2 cellular contexts compared by ENCODE assay signal in the genomic region with DNA sequence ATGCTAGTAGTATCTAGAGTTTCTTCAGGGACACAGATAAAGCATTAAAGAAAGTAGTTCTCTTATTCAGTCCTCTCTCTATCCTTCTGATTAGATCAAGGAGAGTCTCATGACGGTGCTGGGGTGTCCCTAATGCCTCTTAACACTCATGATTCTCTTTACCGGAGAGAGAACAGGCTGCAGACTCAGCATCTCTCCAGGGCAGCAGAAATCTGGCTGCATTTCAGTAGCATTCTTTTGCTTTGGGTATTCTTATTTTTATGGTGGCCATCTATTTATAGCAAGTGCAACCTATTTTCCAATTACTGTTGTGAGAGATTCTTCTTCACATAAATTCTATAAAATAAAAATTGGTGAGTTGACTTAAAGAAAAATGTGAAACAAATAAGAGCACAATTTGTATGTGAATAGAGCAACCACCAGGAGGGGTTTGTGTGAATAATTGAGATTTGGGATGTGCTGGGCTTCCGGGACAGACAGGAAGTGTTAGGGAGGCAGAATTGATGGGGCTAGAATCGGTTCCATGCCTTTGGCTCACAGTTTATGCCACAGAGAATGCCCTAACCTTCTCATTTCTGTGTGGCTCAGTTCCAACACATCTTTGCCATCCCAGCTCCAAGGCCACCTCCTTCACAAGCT.
TF ChIP-seq lines count a peak whose summit lies in the region.

No MANE protein-coding gene starts in this region.

TF ChIP-seq in SK-N-SH, 30 proteins besides CTCF, POLR2A, EP300 and RAD21:
- TF ChIP-seq FOXJ3 (CRISPR knock-in tag; IDR thresholded peaks at IDR 0.05) (no peak), SMC3 (IDR thresholded peaks at IDR 0.05; ENCODE audit: low read depth, low read length) (no peak), FOSL2 (IDR thresholded peaks at IDR 0.05; ENCODE audit: borderline replicate concordance, low read depth) (no peak), MEF2A (IDR thresholded peaks at IDR 0.05; ENCODE audit: borderline replicate concordance, low read depth) (no peak), GABPA (IDR thresholded peaks at IDR 0.05; ENCODE audit: low read depth) (no peak), TAF1 (IDR thresholded peaks at IDR 0.05; ENCODE audit: borderline replicate concordance, low read depth, low read length) (no peak), TEAD4 (IDR thresholded peaks at IDR 0.05; ENCODE audit: borderline replicate concordance, insufficient read depth) (no peak), RFX5 (IDR thresholded peaks at IDR 0.05; ENCODE audit: low read length) (no peak), RXRA (IDR thresholded peaks at IDR 0.05; ENCODE audit: borderline replicate concordance, low read depth) (no peak), TCF12 (IDR thresholded peaks at IDR 0.05) (no peak), JUND (IDR thresholded peaks at IDR 0.05) (no peak), POLR2AphosphoS5 (IDR thresholded peaks at IDR 0.05; ENCODE audit: low read depth, low read length) (no peak), MAX (IDR thresholded peaks at IDR 0.05; ENCODE audit: low read depth) (no peak), RCOR1 (IDR thresholded peaks at IDR 0.05; ENCODE audit: low read length) (no peak), NRF1 (IDR thresholded peaks at IDR 0.05; ENCODE audit: low read depth, low read length) (no peak), NFIC (IDR thresholded peaks at IDR 0.05; ENCODE audit: borderline replicate concordance) (no peak), MXI1 (IDR thresholded peaks at IDR 0.05; ENCODE audit: low read depth, low read length) (no peak)
- TF ChIP-seq, protein P1, sequence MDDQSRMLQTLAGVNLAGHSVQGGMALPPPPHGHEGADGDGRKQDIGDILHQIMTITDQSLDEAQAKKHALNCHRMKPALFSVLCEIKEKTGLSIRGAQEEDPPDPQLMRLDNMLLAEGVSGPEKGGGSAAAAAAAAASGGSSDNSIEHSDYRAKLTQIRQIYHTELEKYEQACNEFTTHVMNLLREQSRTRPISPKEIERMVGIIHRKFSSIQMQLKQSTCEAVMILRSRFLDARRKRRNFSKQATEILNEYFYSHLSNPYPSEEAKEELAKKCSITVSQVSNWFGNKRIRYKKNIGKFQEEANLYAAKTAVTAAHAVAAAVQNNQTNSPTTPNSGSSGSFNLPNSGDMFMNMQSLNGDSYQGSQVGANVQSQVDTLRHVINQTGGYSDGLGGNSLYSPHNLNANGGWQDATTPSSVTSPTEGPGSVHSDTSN (IDR thresholded peaks at IDR 0.05): no peak
- TF ChIP-seq, protein P2, sequence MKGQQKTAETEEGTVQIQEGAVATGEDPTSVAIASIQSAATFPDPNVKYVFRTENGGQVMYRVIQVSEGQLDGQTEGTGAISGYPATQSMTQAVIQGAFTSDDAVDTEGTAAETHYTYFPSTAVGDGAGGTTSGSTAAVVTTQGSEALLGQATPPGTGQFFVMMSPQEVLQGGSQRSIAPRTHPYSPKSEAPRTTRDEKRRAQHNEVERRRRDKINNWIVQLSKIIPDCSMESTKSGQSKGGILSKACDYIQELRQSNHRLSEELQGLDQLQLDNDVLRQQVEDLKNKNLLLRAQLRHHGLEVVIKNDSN (IDR thresholded peaks at IDR 0.05; ENCODE audit: borderline replicate concordance, low read depth): no peak
- TF ChIP-seq, protein P3, sequence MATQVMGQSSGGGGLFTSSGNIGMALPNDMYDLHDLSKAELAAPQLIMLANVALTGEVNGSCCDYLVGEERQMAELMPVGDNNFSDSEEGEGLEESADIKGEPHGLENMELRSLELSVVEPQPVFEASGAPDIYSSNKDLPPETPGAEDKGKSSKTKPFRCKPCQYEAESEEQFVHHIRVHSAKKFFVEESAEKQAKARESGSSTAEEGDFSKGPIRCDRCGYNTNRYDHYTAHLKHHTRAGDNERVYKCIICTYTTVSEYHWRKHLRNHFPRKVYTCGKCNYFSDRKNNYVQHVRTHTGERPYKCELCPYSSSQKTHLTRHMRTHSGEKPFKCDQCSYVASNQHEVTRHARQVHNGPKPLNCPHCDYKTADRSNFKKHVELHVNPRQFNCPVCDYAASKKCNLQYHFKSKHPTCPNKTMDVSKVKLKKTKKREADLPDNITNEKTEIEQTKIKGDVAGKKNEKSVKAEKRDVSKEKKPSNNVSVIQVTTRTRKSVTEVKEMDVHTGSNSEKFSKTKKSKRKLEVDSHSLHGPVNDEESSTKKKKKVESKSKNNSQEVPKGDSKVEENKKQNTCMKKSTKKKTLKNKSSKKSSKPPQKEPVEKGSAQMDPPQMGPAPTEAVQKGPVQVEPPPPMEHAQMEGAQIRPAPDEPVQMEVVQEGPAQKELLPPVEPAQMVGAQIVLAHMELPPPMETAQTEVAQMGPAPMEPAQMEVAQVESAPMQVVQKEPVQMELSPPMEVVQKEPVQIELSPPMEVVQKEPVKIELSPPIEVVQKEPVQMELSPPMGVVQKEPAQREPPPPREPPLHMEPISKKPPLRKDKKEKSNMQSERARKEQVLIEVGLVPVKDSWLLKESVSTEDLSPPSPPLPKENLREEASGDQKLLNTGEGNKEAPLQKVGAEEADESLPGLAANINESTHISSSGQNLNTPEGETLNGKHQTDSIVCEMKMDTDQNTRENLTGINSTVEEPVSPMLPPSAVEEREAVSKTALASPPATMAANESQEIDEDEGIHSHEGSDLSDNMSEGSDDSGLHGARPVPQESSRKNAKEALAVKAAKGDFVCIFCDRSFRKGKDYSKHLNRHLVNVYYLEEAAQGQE (IDR thresholded peaks at IDR 0.05; ENCODE audit: low read depth, low read length): no peak
TF ChIP-seq in SK-N-SH: peak in this region for 0.

TF ChIP-seq in SK-N-SH treated with all-trans-retinoic acid at 6 μM for 48 hours, 23 proteins besides CTCF, POLR2A, EP300 and RAD21:
- TF ChIP-seq, protein P4, sequence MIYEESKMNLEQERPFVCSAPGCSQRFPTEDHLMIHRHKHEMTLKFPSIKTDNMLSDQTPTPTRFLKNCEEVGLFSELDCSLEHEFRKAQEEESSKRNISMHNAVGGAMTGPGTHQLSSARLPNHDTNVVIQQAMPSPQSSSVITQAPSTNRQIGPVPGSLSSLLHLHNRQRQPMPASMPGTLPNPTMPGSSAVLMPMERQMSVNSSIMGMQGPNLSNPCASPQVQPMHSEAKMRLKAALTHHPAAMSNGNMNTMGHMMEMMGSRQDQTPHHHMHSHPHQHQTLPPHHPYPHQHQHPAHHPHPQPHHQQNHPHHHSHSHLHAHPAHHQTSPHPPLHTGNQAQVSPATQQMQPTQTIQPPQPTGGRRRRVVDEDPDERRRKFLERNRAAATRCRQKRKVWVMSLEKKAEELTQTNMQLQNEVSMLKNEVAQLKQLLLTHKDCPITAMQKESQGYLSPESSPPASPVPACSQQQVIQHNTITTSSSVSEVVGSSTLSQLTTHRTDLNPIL (CRISPR knock-in tag; IDR thresholded peaks at IDR 0.05; ENCODE audit: low read depth): no peak
- TF ChIP-seq ZFP30 (CRISPR knock-in tag; IDR thresholded peaks at IDR 0.05): no peak
TF ChIP-seq in SK-N-SH treated with all-trans-retinoic acid at 6 μM for 48 hours: peak in this region for 0.
